In the genomic region with DNA sequence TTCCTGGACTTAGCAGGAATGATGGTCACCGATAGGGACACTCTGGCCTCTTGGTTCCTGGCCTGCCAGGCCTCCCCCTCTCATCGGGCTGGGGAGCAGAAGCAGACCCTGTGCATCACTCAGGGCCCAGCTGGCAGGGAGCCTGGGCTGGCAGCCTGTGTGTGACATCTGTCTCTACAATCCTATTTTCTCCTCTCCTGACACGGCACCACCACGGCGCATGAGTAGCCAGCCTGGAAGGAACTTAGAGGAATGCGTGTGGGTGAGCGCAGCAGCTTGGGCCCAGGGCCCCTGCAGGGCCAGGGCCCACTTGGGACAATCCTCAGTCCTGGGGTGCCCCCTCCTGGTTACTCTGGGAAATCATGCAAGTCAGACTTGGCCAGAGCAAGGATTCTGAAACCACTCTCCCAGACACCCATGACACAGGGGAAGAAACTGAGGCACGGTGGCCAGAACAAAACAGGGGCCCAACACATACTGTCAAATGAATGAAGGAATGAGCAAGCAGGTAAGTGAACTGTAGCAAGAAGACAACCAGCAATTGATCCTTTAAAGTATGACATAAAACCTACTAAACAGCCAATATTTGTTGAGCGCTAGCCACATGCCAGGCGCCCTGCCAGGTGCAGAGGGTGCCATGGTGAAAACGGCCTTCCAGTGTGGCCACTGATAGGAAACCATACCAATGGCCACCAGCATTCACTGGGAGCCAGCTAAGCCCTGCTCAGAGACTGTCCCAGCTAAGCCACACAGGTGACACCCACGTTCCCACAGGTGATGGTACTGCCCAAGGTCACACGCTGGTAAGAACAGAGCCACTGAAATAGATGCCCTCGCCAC, we compare ENCODE assay signal across 8 cellular contexts. TPM values are rescaled to one million over a fixed set of nuclear protein-coding genes. Genes with fewer than 3 reads are reported as not detected.
DNase-seq lines count a peak whose midpoint lies in the region; ATAC-seq, FAIRE-seq and TF ChIP-seq lines count a peak whose summit lies in the region.

No MANE protein-coding gene starts in this region.

- no peak overlapping the region for H3K4me3 Mint-ChIP-seq in MCF 10A (ENCODE audit: unreplicated experiment)

- no peaks in the 10 kb centered on the region for H3K36me3 Mint-ChIP-seq in MCF 10A (ENCODE audit: insufficient read depth, unreplicated experiment)

- H3K9me3 Mint-ChIP-seq in MCF 10A (ENCODE audit: unreplicated experiment): no peaks in the 10 kb centered on the region

- BruUV-seq in MCF 10A (replicated peaks; lab: Mats Ljungman, UMichigan): no TSS peak

- TF ChIP-seq CTCF in VCaP (conservative IDR thresholded peaks at IDR 0.05) (peak; percentile 80), MCF 10A (IDR thresholded peaks at IDR 0.05; ENCODE audit: unreplicated experiment) (peak; percentile 80)

- peaks cover 20% of the 10 kb centered on the region for H3K27me3 Mint-ChIP-seq in MCF 10A (ENCODE audit: insufficient read depth, unreplicated experiment)

- POLR2A ChIA-PET in MCF 10A (lab: Yijun Ruan, JAX): interaction anchor here (1.6 kb wide), 1 partner anchor 169 kb away, joined by 4 read pairs; no protein-coding TSS in a partner anchor

- ATAC-seq in GM18520 (IDR thresholded peaks at IDR 0.05; ENCODE audit: unreplicated experiment) (no peak), HG03175 (IDR thresholded peaks at IDR 0.05; ENCODE audit: unreplicated experiment) (no peak)

- H3K27ac ChIP-seq in VCaP: no peak overlapping the region

- H3K27ac Mint-ChIP-seq in MCF 10A (ENCODE audit: low read depth, unreplicated experiment): no peak overlapping the region

- peak; percentile 40 for DNase-seq in GM04504 (ENCODE audit: low read depth)
- DNase-seq in NCI-H1048 (lab: John Stamatoyannopoulos, UW): peak; percentile 8
- DNase-seq in MCF 10A (ENCODE audit: unreplicated experiment): peak; percentile 68
- peak; percentile 40 to 52 for DNase-seq in stimulated activated CD4-positive, alpha-beta T cell treated with anti-CD3 and anti-CD28 coated beads, Interleukin-15, amount 100 ng/mL, for 1 hour (ENCODE audit: low read depth in 1 of 2, low spot score in 1 of 2)

- CTCF ChIA-PET in MCF 10A (lab: Yijun Ruan, JAX): interaction anchor here (0.6 to 4.8 kb wide), 15 partner anchors 9 to 666 kb away, joined by 3 to 160 read pairs (median 3); no protein-coding TSS in a partner anchor

- FAIRE-seq in islet of Langerhans (lab: Jason Lieb, UNC): peak; percentile 55

- no peaks in the 10 kb centered on the region for H3K4me1 Mint-ChIP-seq in MCF 10A (ENCODE audit: insufficient read depth, unreplicated experiment)

- intact Hi-C loops in MCF 10A (cut with micrococcal nuclease): loop anchor here (1.0 kb wide), 2 partner anchors 169 to 258 kb away; no protein-coding TSS in a partner anchor

RNA-seq across cellular contexts. Expression of gene RSPH14, which starts 13.3 kb away (rescaled TPM):
- not detected in 2 replicates for total RNA-seq in MCF 10A (2022)

RNA-seq across cellular contexts. Expression of gene RAB36, which starts 16.8 kb away (rescaled TPM):
- total RNA-seq in MCF 10A (2022): 8.5 and 8.8 TPM in 2 replicates

RNA-seq across cellular contexts. Expression of gene BCR, which starts 51.8 kb away (rescaled TPM):
- total RNA-seq in MCF 10A (2022): 62.2 and 77.9 TPM in 2 replicates

RNA-seq across cellular contexts. Expression of gene GNAZ, which starts 58.2 kb away (rescaled TPM):
- 0.82 and 0.98 TPM in 2 replicates for total RNA-seq in MCF 10A (2022)

Comparison
In these comparisons a context has a peak if more than half of its experiments do, and no peak if none do; other contexts are left out.
1. DNase-seq: peak in every context shown above with its lines; median percentile 68 in MCF 10A; 46 in stimulated activated CD4-positive, alpha-beta T cell treated with anti-CD3 and anti-CD28 coated beads, Interleukin-15, amount 100 ng/mL, for 1 hour; 40 in GM04504; 8 in NCI-H1048.